ENCODE assay signal across 13 cellular contexts in genomic region chr1:66397192-66397591, GRCh38.
DNase-seq lines count a peak whose midpoint lies in the region; ATAC-seq and TF ChIP-seq lines count a peak whose summit lies in the region.
"Had no signal": no experiment of that assay in that cellular context is flagged by ENCODE, and none has a peak within 500 bp of the region (broad histone marks: within the 10 kb centered on the region; RNA-seq: fewer than 3 reads in every experiment).

No MANE protein-coding gene starts in this region.

- no peak for TF ChIP-seq CTCF in activated CD8-positive, alpha-beta T cell treated with anti-CD3 and anti-CD28 coated beads for 36 hours (IDR thresholded peaks at IDR 0.05)

- peaks cover 1% of the 10 kb centered on the region for H3K27me3 Mint-ChIP-seq in activated naive CD8-positive, alpha-beta T cell treated with anti-CD3 and anti-CD28 coated beads, Interleukin-2, amount 50 U/mL, for 24 hours
- no peaks in the 10 kb centered on the region for H3K27me3 Mint-ChIP-seq in activated naive CD8-positive, alpha-beta T cell treated with anti-CD3 and anti-CD28 coated beads for 36 hours
- H3K27me3 Mint-ChIP-seq in activated CD8-positive, alpha-beta T cell treated with anti-CD3 and anti-CD28 coated beads for 36 hours = peaks cover 1% of the 10 kb centered on the region

- peaks cover 58% of the 10 kb centered on the region for H3K4me1 Mint-ChIP-seq in activated naive CD8-positive, alpha-beta T cell treated with anti-CD3 and anti-CD28 coated beads, Interleukin-2, amount 50 U/mL, for 24 hours
- peaks cover 29% of the 10 kb centered on the region for H3K4me1 Mint-ChIP-seq in activated naive CD8-positive, alpha-beta T cell treated with anti-CD3 and anti-CD28 coated beads for 36 hours
- peaks cover 44% of the 10 kb centered on the region for H3K4me1 Mint-ChIP-seq in stimulated activated effector memory CD8-positive, alpha-beta T cell treated with anti-CD3 and anti-CD28 coated beads, Interleukin-12 subunit alpha, Interleukin-12 subunit beta, amount 100 ng/mL, for 72 hours
- H3K4me1 Mint-ChIP-seq in activated CD8-positive, alpha-beta T cell treated with anti-CD3 and anti-CD28 coated beads for 36 hours (ENCODE audit: low read depth) = peaks cover 35% of the 10 kb centered on the region

- no peaks in the 10 kb centered on the region for H3K9me3 Mint-ChIP-seq in activated naive CD8-positive, alpha-beta T cell treated with anti-CD3 and anti-CD28 coated beads, Interleukin-2, amount 50 U/mL, for 24 hours
- H3K9me3 Mint-ChIP-seq in activated naive CD8-positive, alpha-beta T cell treated with anti-CD3 and anti-CD28 coated beads for 36 hours = peaks cover 2% of the 10 kb centered on the region
- no peaks in the 10 kb centered on the region for H3K9me3 Mint-ChIP-seq in stimulated activated effector memory CD8-positive, alpha-beta T cell treated with anti-CD3 and anti-CD28 coated beads, Interleukin-12 subunit alpha, Interleukin-12 subunit beta, amount 100 ng/mL, for 72 hours
- H3K9me3 Mint-ChIP-seq in activated CD8-positive, alpha-beta T cell treated with anti-CD3 and anti-CD28 coated beads for 36 hours = no peaks in the 10 kb centered on the region

- ATAC-seq in activated naive CD8-positive, alpha-beta T cell treated with anti-CD3 and anti-CD28 coated beads, Interleukin-2, amount 50 U/mL, for 24 hours = no peak
- peak; percentile 29 for ATAC-seq in HG02763 (IDR thresholded peaks at IDR 0.05; ENCODE audit: unreplicated experiment)
- ATAC-seq in HG03571 (IDR thresholded peaks at IDR 0.05; ENCODE audit: unreplicated experiment) = peak; percentile 31
- ATAC-seq in stimulated activated effector memory CD8-positive, alpha-beta T cell treated with anti-CD3 and anti-CD28 coated beads, Interleukin-12 subunit alpha, Interleukin-12 subunit beta, amount 100 ng/mL, for 72 hours = no peak
- no peak for ATAC-seq in activated CD8-positive, alpha-beta T cell treated with anti-CD3 and anti-CD28 coated beads for 36 hours
- ATAC-seq: A549 had no signal

- CTCF ChIA-PET in activated CD8-positive, alpha-beta T cell treated with anti-CD3 and anti-CD28 coated beads for 36 hours (lab: Charles Lee) = interaction anchor here (1.1 kb wide), 1 partner anchor 20 kb away, joined by 3 read pairs; no protein-coding TSS in a partner anchor

- DNase-seq in activated naive CD8-positive, alpha-beta T cell treated with anti-CD3 and anti-CD28 coated beads, Interleukin-2, amount 50 U/mL, for 24 hours = no peak
- no peak for DNase-seq in activated naive CD8-positive, alpha-beta T cell treated with anti-CD3 and anti-CD28 coated beads for 36 hours
- DNase-seq in stimulated activated effector memory CD8-positive, alpha-beta T cell treated with anti-CD3 and anti-CD28 coated beads, Interleukin-12 subunit alpha, Interleukin-12 subunit beta, amount 100 ng/mL, for 72 hours (ENCODE audit: low spot score in 2 of 2) = no peak
- DNase-seq in activated CD8-positive, alpha-beta T cell treated with anti-CD3 and anti-CD28 coated beads for 36 hours = no peak
- no peak for DNase-seq in posterior cingulate gyrus
- DNase-seq in effector CD4-positive, alpha-beta T cell = no peak
- DNase-seq: activated naive CD4-positive, alpha-beta T cell; NCI-H345; occipital lobe; uterus had no signal

- peaks cover 1% of the 10 kb centered on the region for H3K36me3 Mint-ChIP-seq in activated naive CD8-positive, alpha-beta T cell treated with anti-CD3 and anti-CD28 coated beads, Interleukin-2, amount 50 U/mL, for 24 hours (ENCODE audit: low read depth)
- H3K36me3 Mint-ChIP-seq in activated naive CD8-positive, alpha-beta T cell treated with anti-CD3 and anti-CD28 coated beads for 36 hours = no peaks in the 10 kb centered on the region
- no peaks in the 10 kb centered on the region for H3K36me3 Mint-ChIP-seq in stimulated activated effector memory CD8-positive, alpha-beta T cell treated with anti-CD3 and anti-CD28 coated beads, Interleukin-12 subunit alpha, Interleukin-12 subunit beta, amount 100 ng/mL, for 72 hours
- H3K36me3 Mint-ChIP-seq in activated CD8-positive, alpha-beta T cell treated with anti-CD3 and anti-CD28 coated beads for 36 hours (ENCODE audit: low read depth) = no peaks in the 10 kb centered on the region

- H3K27ac Mint-ChIP-seq in activated naive CD8-positive, alpha-beta T cell treated with anti-CD3 and anti-CD28 coated beads, Interleukin-2, amount 50 U/mL, for 24 hours = peak overlapping the region; percentile 45
- no peak overlapping the region for H3K27ac Mint-ChIP-seq in activated naive CD8-positive, alpha-beta T cell treated with anti-CD3 and anti-CD28 coated beads for 36 hours
- peak overlapping the region; percentile 17 for H3K27ac Mint-ChIP-seq in stimulated activated effector memory CD8-positive, alpha-beta T cell treated with anti-CD3 and anti-CD28 coated beads, Interleukin-12 subunit alpha, Interleukin-12 subunit beta, amount 100 ng/mL, for 72 hours
- no peak overlapping the region for H3K27ac Mint-ChIP-seq in activated CD8-positive, alpha-beta T cell treated with anti-CD3 and anti-CD28 coated beads for 36 hours

- no peak overlapping the region for H3K4me3 Mint-ChIP-seq in activated naive CD8-positive, alpha-beta T cell treated with anti-CD3 and anti-CD28 coated beads, Interleukin-2, amount 50 U/mL, for 24 hours
- H3K4me3 Mint-ChIP-seq in activated naive CD8-positive, alpha-beta T cell treated with anti-CD3 and anti-CD28 coated beads for 36 hours = no peak overlapping the region
- H3K4me3 Mint-ChIP-seq in stimulated activated effector memory CD8-positive, alpha-beta T cell treated with anti-CD3 and anti-CD28 coated beads, Interleukin-12 subunit alpha, Interleukin-12 subunit beta, amount 100 ng/mL, for 72 hours = no peak overlapping the region
- H3K4me3 Mint-ChIP-seq in activated CD8-positive, alpha-beta T cell treated with anti-CD3 and anti-CD28 coated beads for 36 hours = no peak overlapping the region

- intact Hi-C loops in activated CD8-positive, alpha-beta T cell treated with anti-CD3 and anti-CD28 coated beads for 36 hours (cut with micrococcal nuclease) = no loop called here
- intact Hi-C loops in posterior cingulate gyrus (cut with DNase I) = no loop called here

- POLR2A ChIA-PET in activated CD8-positive, alpha-beta T cell treated with anti-CD3 and anti-CD28 coated beads for 36 hours (lab: Charles Lee) = no interaction called here

Comparison
In these comparisons a context has a peak if more than half of its experiments do, and no peak if none do; other contexts are left out.
1. H3K27ac Mint-ChIP-seq: peak in activated naive CD8-positive, alpha-beta T cell treated with anti-CD3 and anti-CD28 coated beads, Interleukin-2, amount 50 U/mL, for 24 hours (single experiment) and stimulated activated effector memory CD8-positive, alpha-beta T cell treated with anti-CD3 and anti-CD28 coated beads, Interleukin-12 subunit alpha, Interleukin-12 subunit beta, amount 100 ng/mL, for 72 hours (single experiment); none in activated naive CD8-positive, alpha-beta T cell treated with anti-CD3 and anti-CD28 coated beads for 36 hours (single experiment) and activated CD8-positive, alpha-beta T cell treated with anti-CD3 and anti-CD28 coated beads for 36 hours (single experiment).
2. ATAC-seq: peak in HG02763 (single experiment) and HG03571 (single experiment); none in activated naive CD8-positive, alpha-beta T cell treated with anti-CD3 and anti-CD28 coated beads, Interleukin-2, amount 50 U/mL, for 24 hours (single experiment), stimulated activated effector memory CD8-positive, alpha-beta T cell treated with anti-CD3 and anti-CD28 coated beads, Interleukin-12 subunit alpha, Interleukin-12 subunit beta, amount 100 ng/mL, for 72 hours (single experiment) and activated CD8-positive, alpha-beta T cell treated with anti-CD3 and anti-CD28 coated beads for 36 hours (single experiment).